In the genomic region with DNA sequence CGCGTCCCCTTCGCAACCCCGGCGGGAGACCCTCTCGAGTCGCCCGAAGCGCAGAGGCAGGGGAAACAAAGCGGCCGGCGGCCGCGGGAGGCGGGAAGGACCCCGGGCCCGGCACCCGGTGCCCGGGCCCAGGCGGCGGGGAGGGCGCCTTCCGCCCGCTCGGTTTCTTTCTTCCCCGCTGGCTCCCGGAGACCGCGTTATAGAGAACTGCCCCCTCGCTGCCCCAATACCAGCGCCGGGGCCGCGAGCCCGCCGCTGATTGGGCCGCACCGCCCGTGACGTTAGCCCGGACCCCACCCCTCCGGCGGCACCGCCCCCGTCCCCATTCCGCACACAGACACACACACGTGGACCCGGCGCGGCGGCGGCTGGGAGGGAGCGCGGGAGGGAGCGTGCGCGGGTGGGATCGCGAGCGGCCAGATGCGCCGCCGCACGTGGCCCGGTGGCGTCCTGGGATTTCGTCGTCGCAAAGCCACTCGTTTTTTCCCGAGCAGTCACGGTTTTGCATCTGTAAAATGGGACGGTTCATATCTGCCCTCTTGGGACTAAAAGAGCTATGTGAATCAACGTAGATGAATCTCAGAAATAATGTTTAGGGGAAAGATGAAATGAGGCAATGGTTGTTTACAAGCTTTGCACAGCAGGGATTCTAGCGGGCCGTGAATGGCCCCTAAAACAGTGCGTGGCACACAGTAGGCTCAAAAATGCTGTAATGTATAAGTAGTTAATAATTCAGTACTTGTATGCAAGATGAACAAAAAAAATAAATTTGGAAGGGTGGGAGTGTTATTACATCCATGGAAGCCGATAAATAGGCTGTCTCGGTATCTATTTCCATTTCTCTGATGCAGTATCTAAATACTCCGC, we compare ENCODE assay signal across 1 cellular context.
TF ChIP-seq lines count a peak whose summit lies in the region.

A gene (minus strand): TSS at position 209 of the 867 bp plus-strand sequence. CDS start 462 bp downstream, outside the sequence.

TF ChIP-seq in GM12878, 131 proteins besides CTCF, POLR2A, EP300 and RAD21 (continued from another document):
- TF ChIP-seq, protein P1, sequence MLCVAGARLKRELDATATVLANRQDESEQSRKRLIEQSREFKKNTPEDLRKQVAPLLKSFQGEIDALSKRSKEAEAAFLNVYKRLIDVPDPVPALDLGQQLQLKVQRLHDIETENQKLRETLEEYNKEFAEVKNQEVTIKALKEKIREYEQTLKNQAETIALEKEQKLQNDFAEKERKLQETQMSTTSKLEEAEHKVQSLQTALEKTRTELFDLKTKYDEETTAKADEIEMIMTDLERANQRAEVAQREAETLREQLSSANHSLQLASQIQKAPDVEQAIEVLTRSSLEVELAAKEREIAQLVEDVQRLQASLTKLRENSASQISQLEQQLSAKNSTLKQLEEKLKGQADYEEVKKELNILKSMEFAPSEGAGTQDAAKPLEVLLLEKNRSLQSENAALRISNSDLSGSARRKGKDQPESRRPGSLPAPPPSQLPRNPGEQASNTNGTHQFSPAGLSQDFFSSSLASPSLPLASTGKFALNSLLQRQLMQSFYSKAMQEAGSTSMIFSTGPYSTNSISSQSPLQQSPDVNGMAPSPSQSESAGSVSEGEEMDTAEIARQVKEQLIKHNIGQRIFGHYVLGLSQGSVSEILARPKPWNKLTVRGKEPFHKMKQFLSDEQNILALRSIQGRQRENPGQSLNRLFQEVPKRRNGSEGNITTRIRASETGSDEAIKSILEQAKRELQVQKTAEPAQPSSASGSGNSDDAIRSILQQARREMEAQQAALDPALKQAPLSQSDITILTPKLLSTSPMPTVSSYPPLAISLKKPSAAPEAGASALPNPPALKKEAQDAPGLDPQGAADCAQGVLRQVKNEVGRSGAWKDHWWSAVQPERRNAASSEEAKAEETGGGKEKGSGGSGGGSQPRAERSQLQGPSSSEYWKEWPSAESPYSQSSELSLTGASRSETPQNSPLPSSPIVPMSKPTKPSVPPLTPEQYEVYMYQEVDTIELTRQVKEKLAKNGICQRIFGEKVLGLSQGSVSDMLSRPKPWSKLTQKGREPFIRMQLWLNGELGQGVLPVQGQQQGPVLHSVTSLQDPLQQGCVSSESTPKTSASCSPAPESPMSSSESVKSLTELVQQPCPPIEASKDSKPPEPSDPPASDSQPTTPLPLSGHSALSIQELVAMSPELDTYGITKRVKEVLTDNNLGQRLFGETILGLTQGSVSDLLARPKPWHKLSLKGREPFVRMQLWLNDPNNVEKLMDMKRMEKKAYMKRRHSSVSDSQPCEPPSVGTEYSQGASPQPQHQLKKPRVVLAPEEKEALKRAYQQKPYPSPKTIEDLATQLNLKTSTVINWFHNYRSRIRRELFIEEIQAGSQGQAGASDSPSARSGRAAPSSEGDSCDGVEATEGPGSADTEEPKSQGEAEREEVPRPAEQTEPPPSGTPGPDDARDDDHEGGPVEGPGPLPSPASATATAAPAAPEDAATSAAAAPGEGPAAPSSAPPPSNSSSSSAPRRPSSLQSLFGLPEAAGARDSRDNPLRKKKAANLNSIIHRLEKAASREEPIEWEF (IDR thresholded peaks at IDR 0.05; ENCODE audit: insufficient replicate concordance, low read depth, low read length): no peak
- TF ChIP-seq NFXL1 (IDR thresholded peaks at IDR 0.05; ENCODE audit: borderline replicate concordance): no peak
- TF ChIP-seq SUPT20H (IDR thresholded peaks at IDR 0.05; ENCODE audit: borderline replicate concordance, control insufficient read depth, low read depth, low read length): no peak
- TF ChIP-seq CHD2 (IDR thresholded peaks at IDR 0.05; ENCODE audit: borderline replicate concordance, low read depth, low read length): no peak
- TF ChIP-seq, protein P2, sequence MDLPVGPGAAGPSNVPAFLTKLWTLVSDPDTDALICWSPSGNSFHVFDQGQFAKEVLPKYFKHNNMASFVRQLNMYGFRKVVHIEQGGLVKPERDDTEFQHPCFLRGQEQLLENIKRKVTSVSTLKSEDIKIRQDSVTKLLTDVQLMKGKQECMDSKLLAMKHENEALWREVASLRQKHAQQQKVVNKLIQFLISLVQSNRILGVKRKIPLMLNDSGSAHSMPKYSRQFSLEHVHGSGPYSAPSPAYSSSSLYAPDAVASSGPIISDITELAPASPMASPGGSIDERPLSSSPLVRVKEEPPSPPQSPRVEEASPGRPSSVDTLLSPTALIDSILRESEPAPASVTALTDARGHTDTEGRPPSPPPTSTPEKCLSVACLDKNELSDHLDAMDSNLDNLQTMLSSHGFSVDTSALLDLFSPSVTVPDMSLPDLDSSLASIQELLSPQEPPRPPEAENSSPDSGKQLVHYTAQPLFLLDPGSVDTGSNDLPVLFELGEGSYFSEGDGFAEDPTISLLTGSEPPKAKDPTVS (IDR thresholded peaks at IDR 0.05; ENCODE audit: low read depth, low read length): no peak
- TF ChIP-seq CREB1 (IDR thresholded peaks at IDR 0.05; ENCODE audit: low read depth): peak; percentile 77
- TF ChIP-seq HCFC1 (IDR thresholded peaks at IDR 0.05; ENCODE audit: low read length): no peak
- TF ChIP-seq, protein P3, sequence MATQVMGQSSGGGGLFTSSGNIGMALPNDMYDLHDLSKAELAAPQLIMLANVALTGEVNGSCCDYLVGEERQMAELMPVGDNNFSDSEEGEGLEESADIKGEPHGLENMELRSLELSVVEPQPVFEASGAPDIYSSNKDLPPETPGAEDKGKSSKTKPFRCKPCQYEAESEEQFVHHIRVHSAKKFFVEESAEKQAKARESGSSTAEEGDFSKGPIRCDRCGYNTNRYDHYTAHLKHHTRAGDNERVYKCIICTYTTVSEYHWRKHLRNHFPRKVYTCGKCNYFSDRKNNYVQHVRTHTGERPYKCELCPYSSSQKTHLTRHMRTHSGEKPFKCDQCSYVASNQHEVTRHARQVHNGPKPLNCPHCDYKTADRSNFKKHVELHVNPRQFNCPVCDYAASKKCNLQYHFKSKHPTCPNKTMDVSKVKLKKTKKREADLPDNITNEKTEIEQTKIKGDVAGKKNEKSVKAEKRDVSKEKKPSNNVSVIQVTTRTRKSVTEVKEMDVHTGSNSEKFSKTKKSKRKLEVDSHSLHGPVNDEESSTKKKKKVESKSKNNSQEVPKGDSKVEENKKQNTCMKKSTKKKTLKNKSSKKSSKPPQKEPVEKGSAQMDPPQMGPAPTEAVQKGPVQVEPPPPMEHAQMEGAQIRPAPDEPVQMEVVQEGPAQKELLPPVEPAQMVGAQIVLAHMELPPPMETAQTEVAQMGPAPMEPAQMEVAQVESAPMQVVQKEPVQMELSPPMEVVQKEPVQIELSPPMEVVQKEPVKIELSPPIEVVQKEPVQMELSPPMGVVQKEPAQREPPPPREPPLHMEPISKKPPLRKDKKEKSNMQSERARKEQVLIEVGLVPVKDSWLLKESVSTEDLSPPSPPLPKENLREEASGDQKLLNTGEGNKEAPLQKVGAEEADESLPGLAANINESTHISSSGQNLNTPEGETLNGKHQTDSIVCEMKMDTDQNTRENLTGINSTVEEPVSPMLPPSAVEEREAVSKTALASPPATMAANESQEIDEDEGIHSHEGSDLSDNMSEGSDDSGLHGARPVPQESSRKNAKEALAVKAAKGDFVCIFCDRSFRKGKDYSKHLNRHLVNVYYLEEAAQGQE (IDR thresholded peaks at IDR 0.05; ENCODE audit: low read depth, low read length): no peak
- TF ChIP-seq HDGF (IDR thresholded peaks at IDR 0.05): no peak
- no peak for TF ChIP-seq JUND (IDR thresholded peaks at IDR 0.05; ENCODE audit: low read depth, low read length)
- TF ChIP-seq, protein P4, sequence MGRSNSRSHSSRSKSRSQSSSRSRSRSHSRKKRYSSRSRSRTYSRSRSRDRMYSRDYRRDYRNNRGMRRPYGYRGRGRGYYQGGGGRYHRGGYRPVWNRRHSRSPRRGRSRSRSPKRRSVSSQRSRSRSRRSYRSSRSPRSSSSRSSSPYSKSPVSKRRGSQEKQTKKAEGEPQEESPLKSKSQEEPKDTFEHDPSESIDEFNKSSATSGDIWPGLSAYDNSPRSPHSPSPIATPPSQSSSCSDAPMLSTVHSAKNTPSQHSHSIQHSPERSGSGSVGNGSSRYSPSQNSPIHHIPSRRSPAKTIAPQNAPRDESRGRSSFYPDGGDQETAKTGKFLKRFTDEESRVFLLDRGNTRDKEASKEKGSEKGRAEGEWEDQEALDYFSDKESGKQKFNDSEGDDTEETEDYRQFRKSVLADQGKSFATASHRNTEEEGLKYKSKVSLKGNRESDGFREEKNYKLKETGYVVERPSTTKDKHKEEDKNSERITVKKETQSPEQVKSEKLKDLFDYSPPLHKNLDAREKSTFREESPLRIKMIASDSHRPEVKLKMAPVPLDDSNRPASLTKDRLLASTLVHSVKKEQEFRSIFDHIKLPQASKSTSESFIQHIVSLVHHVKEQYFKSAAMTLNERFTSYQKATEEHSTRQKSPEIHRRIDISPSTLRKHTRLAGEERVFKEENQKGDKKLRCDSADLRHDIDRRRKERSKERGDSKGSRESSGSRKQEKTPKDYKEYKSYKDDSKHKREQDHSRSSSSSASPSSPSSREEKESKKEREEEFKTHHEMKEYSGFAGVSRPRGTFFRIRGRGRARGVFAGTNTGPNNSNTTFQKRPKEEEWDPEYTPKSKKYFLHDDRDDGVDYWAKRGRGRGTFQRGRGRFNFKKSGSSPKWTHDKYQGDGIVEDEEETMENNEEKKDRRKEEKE (IDR thresholded peaks at IDR 0.05): no peak
- no peak for TF ChIP-seq SMAD1 (IDR thresholded peaks at IDR 0.05; ENCODE audit: low read depth, partially characterized antibody)
- no peak for TF ChIP-seq STAT1 (conservative IDR thresholded peaks at IDR 0.05)
- no peak for TF ChIP-seq CHD4 (IDR thresholded peaks at IDR 0.05)
- TF ChIP-seq POLR2AphosphoS5 (IDR thresholded peaks at IDR 0.05; ENCODE audit: low read length): 0 out of 2 replicates have a peak, but pooled peaks have one; percentile 35
- TF ChIP-seq, protein P5, sequence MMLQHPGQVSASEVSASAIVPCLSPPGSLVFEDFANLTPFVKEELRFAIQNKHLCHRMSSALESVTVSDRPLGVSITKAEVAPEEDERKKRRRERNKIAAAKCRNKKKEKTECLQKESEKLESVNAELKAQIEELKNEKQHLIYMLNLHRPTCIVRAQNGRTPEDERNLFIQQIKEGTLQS (IDR thresholded peaks at IDR 0.05; ENCODE audit: borderline replicate concordance, extremely low read depth, low read depth, low read length): no peak
- no peak for TF ChIP-seq ZNF207 (IDR thresholded peaks at IDR 0.05; ENCODE audit: borderline replicate concordance)
- TF ChIP-seq NRF1 (conservative IDR thresholded peaks at IDR 0.05; ENCODE audit: low read depth, low read length): 0 out of 2 replicates have a peak, but pooled peaks have one; percentile 7
- TF ChIP-seq, protein P6, sequence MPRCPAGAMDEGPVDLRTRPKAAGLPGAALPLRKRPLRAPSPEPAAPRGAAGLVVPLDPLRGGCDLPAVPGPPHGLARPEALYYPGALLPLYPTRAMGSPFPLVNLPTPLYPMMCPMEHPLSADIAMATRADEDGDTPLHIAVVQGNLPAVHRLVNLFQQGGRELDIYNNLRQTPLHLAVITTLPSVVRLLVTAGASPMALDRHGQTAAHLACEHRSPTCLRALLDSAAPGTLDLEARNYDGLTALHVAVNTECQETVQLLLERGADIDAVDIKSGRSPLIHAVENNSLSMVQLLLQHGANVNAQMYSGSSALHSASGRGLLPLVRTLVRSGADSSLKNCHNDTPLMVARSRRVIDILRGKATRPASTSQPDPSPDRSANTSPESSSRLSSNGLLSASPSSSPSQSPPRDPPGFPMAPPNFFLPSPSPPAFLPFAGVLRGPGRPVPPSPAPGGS (IDR thresholded peaks at IDR 0.05; ENCODE audit: borderline replicate concordance, insufficient read depth, low read depth, low read length, poor library complexity, severe bottlenecking): no peak
- no peak for TF ChIP-seq CBX3 (IDR thresholded peaks at IDR 0.05; ENCODE audit: borderline replicate concordance, low read depth)
- no peak for TF ChIP-seq PAX8 (IDR thresholded peaks at IDR 0.05)
- no peak for TF ChIP-seq WRNIP1 (IDR thresholded peaks at IDR 0.05; ENCODE audit: borderline replicate concordance, low read depth, low read length)
- TF ChIP-seq, protein P7, sequence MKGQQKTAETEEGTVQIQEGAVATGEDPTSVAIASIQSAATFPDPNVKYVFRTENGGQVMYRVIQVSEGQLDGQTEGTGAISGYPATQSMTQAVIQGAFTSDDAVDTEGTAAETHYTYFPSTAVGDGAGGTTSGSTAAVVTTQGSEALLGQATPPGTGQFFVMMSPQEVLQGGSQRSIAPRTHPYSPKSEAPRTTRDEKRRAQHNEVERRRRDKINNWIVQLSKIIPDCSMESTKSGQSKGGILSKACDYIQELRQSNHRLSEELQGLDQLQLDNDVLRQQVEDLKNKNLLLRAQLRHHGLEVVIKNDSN (IDR thresholded peaks at IDR 0.05; ENCODE audit: borderline replicate concordance, extremely low read length, insufficient read depth, low read depth, low read length): peak; percentile 56
- no peak for TF ChIP-seq STAT3 (IDR thresholded peaks at IDR 0.05; ENCODE audit: low read depth, low read length)
- TF ChIP-seq CBX5 (IDR thresholded peaks at IDR 0.05; ENCODE audit: low read depth): no peak
